32 cellular contexts compared by ENCODE assay signal in genomic region chr16:12688972-12689850, GRCh38.
DNase-seq lines count a peak whose midpoint lies in the region; ATAC-seq, FAIRE-seq and TF ChIP-seq lines count a peak whose summit lies in the region.
"Had no signal": no experiment of that assay in that cellular context is flagged by ENCODE, and none has a peak within 500 bp of the region (broad histone marks: within the 10 kb centered on the region; RNA-seq: fewer than 3 reads in every experiment).

No MANE protein-coding gene starts in this region.

- no peaks in the 10 kb centered on the region for H3K9me3 Mint-ChIP-seq in activated T-cell treated with anti-CD3 and anti-CD28 coated beads, Interleukin-2, amount 50 U/mL, for 72 hours
- no peaks in the 10 kb centered on the region for H3K9me3 Mint-ChIP-seq in activated T-cell treated with anti-CD3 and anti-CD28 coated beads, Interleukin-2, amount 50 U/mL, for 24 hours
- H3K9me3 Mint-ChIP-seq in CD8-positive, alpha-beta T cell: no peaks in the 10 kb centered on the region
- H3K9me3 Mint-ChIP-seq: dendritic cell treated with granulocyte-macrophage colony-stimulating factor and Interleukin-4, amounts not matched to agents 40 ng/mL and 50 ng/mL, for 4 days; neural progenitor cell had no signal

- TF ChIP-seq CTCF in CD8-positive, alpha-beta T cell (IDR thresholded peaks at IDR 0.05): no peak
- TF ChIP-seq CTCF in pancreas (IDR thresholded peaks at IDR 0.05): no peak

- 81 to 87% methylated on average over 6 of the region's 6 CpGs for WGBS in pancreas, 2 donors

- H3K4me3 Mint-ChIP-seq in activated T-cell treated with anti-CD3 and anti-CD28 coated beads, Interleukin-2, amount 50 U/mL, for 72 hours: no peak overlapping the region
- no peak overlapping the region for H3K4me3 Mint-ChIP-seq in activated T-cell treated with anti-CD3 and anti-CD28 coated beads, Interleukin-2, amount 50 U/mL, for 24 hours
- H3K4me3 Mint-ChIP-seq in CD8-positive, alpha-beta T cell: no peak overlapping the region
- H3K4me3 Mint-ChIP-seq: dendritic cell treated with granulocyte-macrophage colony-stimulating factor and Interleukin-4, amounts not matched to agents 40 ng/mL and 50 ng/mL, for 4 days; neural progenitor cell had no signal

- H3K36me3 Mint-ChIP-seq in activated T-cell treated with anti-CD3 and anti-CD28 coated beads, Interleukin-2, amount 50 U/mL, for 72 hours (ENCODE audit: insufficient read depth in 2 of 2): peaks cover 0 to 2% of the 10 kb centered on the region in 2 donors
- H3K36me3 Mint-ChIP-seq in activated T-cell treated with anti-CD3 and anti-CD28 coated beads, Interleukin-2, amount 50 U/mL, for 24 hours (ENCODE audit: low read depth): peaks cover 2% of the 10 kb centered on the region
- H3K36me3 Mint-ChIP-seq in CD8-positive, alpha-beta T cell: no peaks in the 10 kb centered on the region

- H3K27me3 Mint-ChIP-seq in activated T-cell treated with anti-CD3 and anti-CD28 coated beads, Interleukin-2, amount 50 U/mL, for 72 hours (ENCODE audit: low read depth): no peaks in the 10 kb centered on the region
- H3K27me3 Mint-ChIP-seq in activated T-cell treated with anti-CD3 and anti-CD28 coated beads, Interleukin-2, amount 50 U/mL, for 24 hours: no peaks in the 10 kb centered on the region
- H3K27me3 Mint-ChIP-seq in CD8-positive, alpha-beta T cell (ENCODE audit: low read depth): no peaks in the 10 kb centered on the region
- H3K27me3 Mint-ChIP-seq: dendritic cell treated with granulocyte-macrophage colony-stimulating factor and Interleukin-4, amounts not matched to agents 40 ng/mL and 50 ng/mL, for 4 days had no signal

- no peaks in the 10 kb centered on the region for H3K36me3 ChIP-seq in CD8-positive, alpha-beta T cell (ENCODE audit: insufficient read depth, low read length)
- H3K36me3 ChIP-seq in pancreas: no peaks in the 10 kb centered on the region
- H3K36me3 ChIP-seq: BE2C, neural progenitor cell, right atrium auricular region, thyroid gland, uterus had no signal

- CTCF ChIA-PET in CD8-positive, alpha-beta T cell (lab: Charles Lee): no interaction called here

- H3K27me3 ChIP-seq in CD8-positive, alpha-beta T cell (ENCODE audit: insufficient read depth, low read length): no peaks in the 10 kb centered on the region
- H3K27me3 ChIP-seq in pancreas: no peaks in the 10 kb centered on the region
- H3K27me3 ChIP-seq: BE2C, esophagus muscularis mucosa, left lung, neural progenitor cell, right atrium auricular region, stomach, thyroid gland, uterus had no signal

- peaks cover 24% of the 10 kb centered on the region for H3K4me1 Mint-ChIP-seq in activated T-cell treated with anti-CD3 and anti-CD28 coated beads, Interleukin-2, amount 50 U/mL, for 72 hours (ENCODE audit: low read depth)
- H3K4me1 Mint-ChIP-seq in activated T-cell treated with anti-CD3 and anti-CD28 coated beads, Interleukin-2, amount 50 U/mL, for 24 hours (ENCODE audit: low read depth): peaks cover 15% of the 10 kb centered on the region
- peaks cover 13% of the 10 kb centered on the region for H3K4me1 Mint-ChIP-seq in CD8-positive, alpha-beta T cell (ENCODE audit: low read depth)
- H3K4me1 Mint-ChIP-seq: neural progenitor cell had no signal

- H3K9me3 ChIP-seq in CD8-positive, alpha-beta T cell (ENCODE audit: low read length): no peaks in the 10 kb centered on the region
- no peaks in the 10 kb centered on the region for H3K9me3 ChIP-seq in pancreas
- H3K9me3 ChIP-seq: BE2C, esophagus muscularis mucosa, left lung, right atrium auricular region, stomach, thyroid gland, uterus had no signal

- no peak for DNase-seq in activated T-cell treated with anti-CD3 and anti-CD28 coated beads, Interleukin-2, amount 50 U/mL, for 72 hours
- DNase-seq in activated T-cell treated with anti-CD3 and anti-CD28 coated beads, Interleukin-2, amount 50 U/mL, for 24 hours: no peak
- DNase-seq in CD8-positive, alpha-beta T cell: peak in 1 of 7 experiments; percentile 27
- DNase-seq in SW480 (ENCODE audit: low spot score) (peak; percentile 21), foreskin melanocyte (peak; percentile 2), pancreas (no peak)
- DNase-seq: activated effector memory CD4-positive, alpha-beta T cell treated with Interleukin-2 at 50 U/mL for 16 hours; BE2C; DMS153; foreskin fibroblast; head of caudate nucleus; islet precursor cell; left lung; mesenchymal stem cell; MV-4-11; NCI-H1436; NCI-H226; NCI-H526 treated with DMSO at 0.1 percent for 48 hours; Right ventricle myocardium superior; stimulated activated CD4-positive, alpha-beta T cell treated with anti-CD3 and anti-CD28 coated beads, Interleukin-1b, Interleukin-23, amount 100 ng/mL, for 48 hours; stomach; thyroid gland; uterus had no signal

- intact Hi-C loops in CD8-positive, alpha-beta T cell (cut with DNase I, micrococcal nuclease): no loop called here
- intact Hi-C loops in pancreas (cut with DNase I): no loop called here

- no peak overlapping the region for H3K27ac ChIP-seq in CD8-positive, alpha-beta T cell (ENCODE audit: low read depth, low read length)
- no peak overlapping the region for H3K27ac ChIP-seq in pancreas
- H3K27ac ChIP-seq: esophagus muscularis mucosa, left lung, neural progenitor cell, right atrium auricular region, stomach, thyroid gland, uterus had no signal

- H3K4me3 ChIP-seq in CD8-positive, alpha-beta T cell (ENCODE audit: low read depth, low read length): no peak overlapping the region
- H3K4me3 ChIP-seq in pancreas: no peak overlapping the region
- H3K4me3 ChIP-seq: esophagus muscularis mucosa, left lung, neural progenitor cell, right atrium auricular region, smooth muscle cell, stomach, thyroid gland, uterus had no signal

- H3K27ac Mint-ChIP-seq in activated T-cell treated with anti-CD3 and anti-CD28 coated beads, Interleukin-2, amount 50 U/mL, for 72 hours: no peak overlapping the region
- no peak overlapping the region for H3K27ac Mint-ChIP-seq in activated T-cell treated with anti-CD3 and anti-CD28 coated beads, Interleukin-2, amount 50 U/mL, for 24 hours
- H3K27ac Mint-ChIP-seq in CD8-positive, alpha-beta T cell: no peak overlapping the region
- H3K27ac Mint-ChIP-seq: dendritic cell treated with granulocyte-macrophage colony-stimulating factor and Interleukin-4, amounts not matched to agents 40 ng/mL and 50 ng/mL, for 4 days; neural progenitor cell had no signal

- ATAC-seq in activated T-cell treated with anti-CD3 and anti-CD28 coated beads, Interleukin-2, amount 50 U/mL, for 72 hours (replicated peaks in 1 of 2): peak; percentile 42 to 49
- ATAC-seq in CD8-positive, alpha-beta T cell: peak; percentile 44
- no peak for ATAC-seq in pancreas
- no peak for ATAC-seq in GM18511 (IDR thresholded peaks at IDR 0.05; ENCODE audit: unreplicated experiment)
- ATAC-seq: HCT116, left lung, Panc1, SK-N-SH treated with all-trans-retinoic acid at 6 μM for 48 hours had no signal

- POLR2A ChIA-PET in CD8-positive, alpha-beta T cell (lab: Charles Lee): no interaction called here

- no peak for FAIRE-seq in pancreas (lab: Jason Lieb, UNC)

- H3K4me1 ChIP-seq in CD8-positive, alpha-beta T cell (ENCODE audit: insufficient read depth, low read length): peaks cover 11% of the 10 kb centered on the region
- H3K4me1 ChIP-seq in pancreas: no peaks in the 10 kb centered on the region
- H3K4me1 ChIP-seq: BE2C, esophagus muscularis mucosa, left lung, neural progenitor cell, right atrium auricular region, stomach, thyroid gland, uterus had no signal

Comparison
In these comparisons a context has a peak if more than half of its experiments do, and no peak if none do; other contexts are left out.
1. ATAC-seq: peak in activated T-cell treated with anti-CD3 and anti-CD28 coated beads, Interleukin-2, amount 50 U/mL, for 72 hours (2 of 2) and CD8-positive, alpha-beta T cell (single experiment); none in pancreas (0 of 4) and GM18511 (single experiment).
2. DNase-seq: peak in SW480 (single experiment) and foreskin melanocyte (single experiment); none in activated T-cell treated with anti-CD3 and anti-CD28 coated beads, Interleukin-2, amount 50 U/mL, for 72 hours (0 of 2), activated T-cell treated with anti-CD3 and anti-CD28 coated beads, Interleukin-2, amount 50 U/mL, for 24 hours (single experiment) and pancreas (0 of 6).